ENCODE assay signal across 35 cellular contexts in the genomic region with DNA sequence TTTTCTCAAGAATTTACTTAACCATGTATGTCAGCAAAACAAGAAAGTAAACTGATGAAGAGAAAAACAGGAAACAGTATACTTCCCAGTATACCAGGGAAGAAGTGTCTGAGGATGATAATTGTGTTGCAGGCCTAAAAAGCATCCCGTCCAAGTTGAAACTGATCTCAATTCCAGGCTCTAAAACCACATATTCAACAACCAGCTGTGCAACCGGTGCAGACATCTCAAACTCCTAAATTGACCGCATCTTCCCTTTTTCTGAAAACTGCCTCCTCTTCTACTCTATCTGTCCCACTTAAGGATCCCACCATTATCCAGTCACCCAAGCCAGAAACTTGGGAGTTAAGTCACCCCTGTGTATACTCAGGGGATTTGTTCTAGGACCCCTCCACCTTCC.
"Had no signal": no experiment of that assay in that cellular context is flagged by ENCODE, and none has a peak within 500 bp of the region (broad histone marks: within the 10 kb centered on the region; RNA-seq: fewer than 3 reads in every experiment).

No MANE protein-coding gene starts in this region.

- ATAC-seq: activated CD4-positive, alpha-beta T cell treated with anti-CD3 and anti-CD28 coated beads for 36 hours; activated CD8-positive, alpha-beta memory T cell treated with anti-CD3 and anti-CD28 coated beads, Interleukin-2, amount 10 ng/mL, durations not matched to agents 7 days and 5 days; K562; Right ventricle myocardium inferior; SK-N-SH treated with all-trans-retinoic acid at 6 μM for 48 hours had no signal

- DNase-seq: activated CD4-positive, alpha-beta memory T cell treated with anti-CD3 and anti-CD28 coated beads for 36 hours; activated CD4-positive, alpha-beta T cell treated with anti-CD3 and anti-CD28 coated beads for 36 hours; activated CD4-positive, alpha-beta T cell treated with anti-CD3 and anti-CD28 coated beads, Interleukin-2, amount 50 U/mL, for 1 hour; activated CD8-positive, alpha-beta memory T cell treated with anti-CD3 and anti-CD28 coated beads for 24 hours; activated CD8-positive, alpha-beta memory T cell treated with anti-CD3 and anti-CD28 coated beads, Interleukin-2, amount 10 ng/mL, durations not matched to agents 7 days and 5 days; activated CD8-positive, alpha-beta memory T cell treated with anti-CD3 and anti-CD28 coated beads, Interleukin-2, amount 50 U/mL, for 48 hours; activated effector memory CD4-positive, alpha-beta T cell treated with Interleukin-2 at 50 U/mL for 16 hours; activated naive CD4-positive, alpha-beta T cell; activated naive CD4-positive, alpha-beta T cell treated with anti-CD3 and anti-CD28 coated beads, Interleukin-2, amount 50 U/mL, for 16 hours; activated naive CD8-positive, alpha-beta T cell treated with anti-CD3 and anti-CD28 coated beads for 36 hours; activated T-cell treated with anti-CD3 and anti-CD28 coated beads, Interleukin-2, amount 50 U/mL, for 48 hours; amniotic stem cell; aorta; brain microvascular endothelial cell; central memory CD4-positive, alpha-beta T cell; Karpas-422; NCI-H1048; NCI-H1105 treated with DMSO at 0.1 percent for 48 hours; NCI-H1436; NCI-H1694; NCI-H1930; NCI-H2081 treated with DMSO at 0.1 percent for 48 hours; NCI-H226; NCI-H446 treated with DMSO at 0.1 percent for 48 hours; NCI-H524; NCI-H69; PC-9; SIG-M5; SW 1271; T-helper 1 cell; T-helper 2 cell; T-helper 9 cell had no signal
